1 cellular context compared by ENCODE assay signal in genomic region chr20:38169636-38170035, GRCh38.
TF ChIP-seq lines count a peak whose summit lies in the region.

No MANE protein-coding gene starts in this region.

TF ChIP-seq in K562, 482 proteins besides CTCF, POLR2A, EP300 and RAD21:
- TF ChIP-seq TCFL5 (CRISPR knock-in tag; conservative IDR thresholded peaks at IDR 0.05) (no peak), ID3 (CRISPR knock-in tag; IDR thresholded peaks at IDR 0.05) (no peak), ID3 (tag; IDR thresholded peaks at IDR 0.05) (no peak), RBM25 (IDR thresholded peaks at IDR 0.05; ENCODE audit: low read depth, low read length, severe bottlenecking) (peak; percentile 22), CTBP1 (IDR thresholded peaks at IDR 0.05; ENCODE audit: borderline replicate concordance) (no peak), JUNB (CRISPR knock-in tag; conservative IDR thresholded peaks at IDR 0.05) (no peak)
